In the genomic region with DNA sequence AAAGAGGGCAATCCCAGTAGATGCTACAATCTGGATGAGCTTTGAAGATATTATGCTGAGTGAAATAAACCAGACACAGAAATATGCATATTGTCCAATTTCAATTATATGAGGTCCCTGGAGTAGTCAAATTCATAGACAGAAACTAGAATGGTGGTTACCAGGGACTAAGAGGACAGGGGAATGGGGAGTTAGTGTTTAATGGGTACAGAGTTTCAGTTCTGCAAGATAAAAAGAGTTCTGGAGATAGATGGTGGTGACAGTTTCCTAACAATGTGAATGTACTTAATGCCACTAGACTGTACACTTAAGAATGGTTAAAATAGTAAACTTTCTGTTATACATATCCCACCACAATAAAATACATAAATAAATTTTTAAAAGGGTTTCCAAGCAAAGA, we compare ENCODE assay signal across 13 cellular contexts.
DNase-seq lines count a peak whose midpoint lies in the region; ATAC-seq and TF ChIP-seq lines count a peak whose summit lies in the region.
"Had no signal": no experiment of that assay in that cellular context is flagged by ENCODE, and none has a peak within 500 bp of the region (broad histone marks: within the 10 kb centered on the region; RNA-seq: fewer than 3 reads in every experiment).

No MANE protein-coding gene starts in this region.

- H3K9me3 Mint-ChIP-seq in CD4-positive, CD25-positive, alpha-beta regulatory T cell: no peaks in the 10 kb centered on the region
- H3K9me3 Mint-ChIP-seq in activated CD8-positive, alpha-beta memory T cell treated with anti-CD3 and anti-CD28 coated beads, Interleukin-2, amount 10 ng/mL, durations not matched to agents 7 days and 5 days (ENCODE audit: low read depth): no peaks in the 10 kb centered on the region
- H3K9me3 Mint-ChIP-seq in activated CD4-positive, alpha-beta memory T cell treated with anti-CD3 and anti-CD28 coated beads, Interleukin-2, amount 10 ng/mL, durations not matched to agents 7 days and 5 days: no peaks in the 10 kb centered on the region
- H3K9me3 Mint-ChIP-seq: GM23338 had no signal

- DNase-seq in CD4-positive, CD25-positive, alpha-beta regulatory T cell: no peak
- DNase-seq in esophagus squamous epithelium (lab: John Stamatoyannopoulos, UW) (no peak), thyroid gland (no peak), OCI-LY7 (ENCODE audit: low spot score) (no peak)
- DNase-seq in activated CD8-positive, alpha-beta memory T cell treated with anti-CD3 and anti-CD28 coated beads, Interleukin-2, amount 10 ng/mL, durations not matched to agents 7 days and 5 days: no peak
- DNase-seq in activated CD4-positive, alpha-beta memory T cell treated with anti-CD3 and anti-CD28 coated beads, Interleukin-2, amount 10 ng/mL, durations not matched to agents 7 days and 5 days: no peak
- DNase-seq: activated T-cell treated with anti-CD3 and anti-CD28 coated beads, Interleukin-2, amount 50 U/mL, for 48 hours; brain microvascular endothelial cell; mesendoderm had no signal

- TF ChIP-seq CTCF in esophagus squamous epithelium (IDR thresholded peaks at IDR 0.05) (no peak), thyroid gland (IDR thresholded peaks at IDR 0.05) (no peak), OCI-LY7 (conservative IDR thresholded peaks at IDR 0.05; ENCODE audit: low read length) (no peak)

- H3K9me2 ChIP-seq in OCI-LY7 (ENCODE audit: insufficient read depth, low read length): no peaks in the 10 kb centered on the region

- no peak overlapping the region for H3K4me2 ChIP-seq in OCI-LY7 (ENCODE audit: low read length)
- H3K4me2 ChIP-seq: GM23338 had no signal

- TF ChIP-seq POLR2A in esophagus squamous epithelium (IDR thresholded peaks at IDR 0.05) (no peak), thyroid gland (IDR thresholded peaks at IDR 0.05) (no peak)

- no peak overlapping the region for H3K4me3 ChIP-seq in CD4-positive, CD25-positive, alpha-beta regulatory T cell (ENCODE audit: low read depth, low read length)
- H3K4me3 ChIP-seq in esophagus squamous epithelium (no peak overlapping the region), thyroid gland (replicated peaks in 1 of 3) (no peak overlapping the region), OCI-LY7 (ENCODE audit: low read depth, low read length, poor library complexity, severe bottlenecking) (no peak overlapping the region)
- H3K4me3 ChIP-seq: GM23338 had no signal

- no peaks in the 10 kb centered on the region for H3K79me2 ChIP-seq in OCI-LY7 (ENCODE audit: insufficient read depth, low read depth, low read length)

- no peaks in the 10 kb centered on the region; the same call in 1 of the 2 replicates for H4K20me1 ChIP-seq in OCI-LY7 (ENCODE audit: insufficient read depth, low read length)

- peak overlapping the region in 2 of 3 donors; percentile 46 to 59 for H3K27ac Mint-ChIP-seq in CD4-positive, CD25-positive, alpha-beta regulatory T cell
- no peak overlapping the region for H3K27ac Mint-ChIP-seq in activated CD8-positive, alpha-beta memory T cell treated with anti-CD3 and anti-CD28 coated beads, Interleukin-2, amount 10 ng/mL, durations not matched to agents 7 days and 5 days
- no peak overlapping the region for H3K27ac Mint-ChIP-seq in activated CD4-positive, alpha-beta memory T cell treated with anti-CD3 and anti-CD28 coated beads, Interleukin-2, amount 10 ng/mL, durations not matched to agents 7 days and 5 days
- H3K27ac Mint-ChIP-seq: GM23338 had no signal

- POLR2A ChIA-PET in OCI-LY7 (lab: Charles Lee): no interaction called here
- POLR2A ChIA-PET in activated CD4-positive, alpha-beta memory T cell treated with anti-CD3 and anti-CD28 coated beads, Interleukin-2, amount 10 ng/mL, durations not matched to agents 7 days and 5 days (lab: Charles Lee): no interaction called here

- peaks cover 42% of the 10 kb centered on the region for H3K36me3 Mint-ChIP-seq in CD4-positive, CD25-positive, alpha-beta regulatory T cell
- H3K36me3 Mint-ChIP-seq in activated CD8-positive, alpha-beta memory T cell treated with anti-CD3 and anti-CD28 coated beads, Interleukin-2, amount 10 ng/mL, durations not matched to agents 7 days and 5 days: peaks cover 13% of the 10 kb centered on the region
- peaks cover 56% of the 10 kb centered on the region for H3K36me3 Mint-ChIP-seq in activated CD4-positive, alpha-beta memory T cell treated with anti-CD3 and anti-CD28 coated beads, Interleukin-2, amount 10 ng/mL, durations not matched to agents 7 days and 5 days (ENCODE audit: low read depth)

- no peaks in the 10 kb centered on the region for H3K27me3 ChIP-seq in CD4-positive, CD25-positive, alpha-beta regulatory T cell (ENCODE audit: control insufficient read depth, insufficient read depth, low read length)
- H3K27me3 ChIP-seq in esophagus squamous epithelium (no peaks in the 10 kb centered on the region), thyroid gland (no peaks in the 10 kb centered on the region)
- H3K27me3 ChIP-seq: brain microvascular endothelial cell had no signal

- H3K4me1 Mint-ChIP-seq in CD4-positive, CD25-positive, alpha-beta regulatory T cell: peaks cover 1 to 14% (median 4%) of the 10 kb centered on the region in 4 donors
- H3K4me1 Mint-ChIP-seq in activated CD8-positive, alpha-beta memory T cell treated with anti-CD3 and anti-CD28 coated beads, Interleukin-2, amount 10 ng/mL, durations not matched to agents 7 days and 5 days: no peaks in the 10 kb centered on the region
- H3K4me1 Mint-ChIP-seq in activated CD4-positive, alpha-beta memory T cell treated with anti-CD3 and anti-CD28 coated beads, Interleukin-2, amount 10 ng/mL, durations not matched to agents 7 days and 5 days: peaks cover 9% of the 10 kb centered on the region

- no TSS peak for BruUV-seq in OCI-LY7 (replicated peaks; lab: Mats Ljungman, UMichigan)

- no peaks in the 10 kb centered on the region for H3K27me3 Mint-ChIP-seq in CD4-positive, CD25-positive, alpha-beta regulatory T cell
- no peaks in the 10 kb centered on the region for H3K27me3 Mint-ChIP-seq in activated CD8-positive, alpha-beta memory T cell treated with anti-CD3 and anti-CD28 coated beads, Interleukin-2, amount 10 ng/mL, durations not matched to agents 7 days and 5 days
- H3K27me3 Mint-ChIP-seq in activated CD4-positive, alpha-beta memory T cell treated with anti-CD3 and anti-CD28 coated beads, Interleukin-2, amount 10 ng/mL, durations not matched to agents 7 days and 5 days: no peaks in the 10 kb centered on the region

- H3K4me3 Mint-ChIP-seq in CD4-positive, CD25-positive, alpha-beta regulatory T cell: no peak overlapping the region
- H3K4me3 Mint-ChIP-seq in activated CD8-positive, alpha-beta memory T cell treated with anti-CD3 and anti-CD28 coated beads, Interleukin-2, amount 10 ng/mL, durations not matched to agents 7 days and 5 days: no peak overlapping the region
- no peak overlapping the region for H3K4me3 Mint-ChIP-seq in activated CD4-positive, alpha-beta memory T cell treated with anti-CD3 and anti-CD28 coated beads, Interleukin-2, amount 10 ng/mL, durations not matched to agents 7 days and 5 days
- H3K4me3 Mint-ChIP-seq: GM23338 had no signal

- CTCF ChIA-PET in OCI-LY7 (lab: Charles Lee; ENCODE audit: unreplicated experiment): no interaction called here
- CTCF ChIA-PET in activated CD8-positive, alpha-beta memory T cell treated with anti-CD3 and anti-CD28 coated beads, Interleukin-2, amount 10 ng/mL, durations not matched to agents 7 days and 5 days (lab: Charles Lee): interaction anchor here (0.9 kb wide), 1 partner anchor 284 kb away, joined by 3 read pairs; no protein-coding TSS in a partner anchor
- CTCF ChIA-PET in activated CD4-positive, alpha-beta memory T cell treated with anti-CD3 and anti-CD28 coated beads, Interleukin-2, amount 10 ng/mL, durations not matched to agents 7 days and 5 days (lab: Charles Lee): interaction anchor here (1.5 kb wide), 1 partner anchor 11 kb away, joined by 3 read pairs; no protein-coding TSS in a partner anchor

- intact Hi-C loops in esophagus squamous epithelium (cut with DNase I) (no loop called here), thyroid gland (cut with DNase I) (no loop called here), OCI-LY7 (cut with micrococcal nuclease; ENCODE audit: unreplicated experiment) (no loop called here)

- ATAC-seq in CD4-positive, CD25-positive, alpha-beta regulatory T cell (ENCODE audit: low read depth in 2 of 2): no peak
- ATAC-seq in GM19395 (IDR thresholded peaks at IDR 0.05; ENCODE audit: unreplicated experiment) (peak; percentile 64), HG03103 (IDR thresholded peaks at IDR 0.05; ENCODE audit: low read depth, unreplicated experiment) (peak; percentile 41)
- ATAC-seq in activated CD8-positive, alpha-beta memory T cell treated with anti-CD3 and anti-CD28 coated beads, Interleukin-2, amount 10 ng/mL, durations not matched to agents 7 days and 5 days: no peak
- ATAC-seq: GM23338 had no signal

- no peaks in the 10 kb centered on the region for H3K9me3 ChIP-seq in CD4-positive, CD25-positive, alpha-beta regulatory T cell (ENCODE audit: control insufficient read depth in 2 of 2, low read length in 2 of 2)
- no peaks in the 10 kb centered on the region for H3K9me3 ChIP-seq in esophagus squamous epithelium
- no peaks in the 10 kb centered on the region for H3K9me3 ChIP-seq in thyroid gland
- no peaks in the 10 kb centered on the region for H3K9me3 ChIP-seq in OCI-LY7 (ENCODE audit: low read length)

- peaks cover 57% of the 10 kb centered on the region for H3K36me3 ChIP-seq in CD4-positive, CD25-positive, alpha-beta regulatory T cell (ENCODE audit: control insufficient read depth, insufficient read depth, low read length)
- H3K36me3 ChIP-seq in esophagus squamous epithelium (no peaks in the 10 kb centered on the region), thyroid gland (no peaks in the 10 kb centered on the region), OCI-LY7 (ENCODE audit: insufficient read depth, low read length) (peaks cover 98% of the 10 kb centered on the region)
- H3K36me3 ChIP-seq: brain microvascular endothelial cell had no signal

- H2AFZ ChIP-seq in OCI-LY7 (ENCODE audit: low read length): no peak overlapping the region
- H2AFZ ChIP-seq: GM23338 had no signal

- H3K4me1 ChIP-seq in CD4-positive, CD25-positive, alpha-beta regulatory T cell (ENCODE audit: control insufficient read depth, insufficient read depth, low read length, poor library complexity, severe bottlenecking): no peaks in the 10 kb centered on the region
- peaks cover 0 to 59% (median 19%) of the 10 kb centered on the region in 3 donors for H3K4me1 ChIP-seq in esophagus squamous epithelium
- H3K4me1 ChIP-seq in thyroid gland: peaks cover 28 to 37% of the 10 kb centered on the region in 2 donors
- H3K4me1 ChIP-seq in OCI-LY7 (ENCODE audit: insufficient read depth, low read length, poor library complexity, severe bottlenecking): no peaks in the 10 kb centered on the region

- H3K27ac ChIP-seq in CD4-positive, CD25-positive, alpha-beta regulatory T cell (ENCODE audit: insufficient read depth, low read length, poor library complexity, severe bottlenecking): no peak overlapping the region
- H3K27ac ChIP-seq in esophagus squamous epithelium (peak overlapping the region in 3 of 4 donors; percentile 58 to 72 (median 65)), thyroid gland (peak overlapping the region in 1 of 3 donors; percentile 37), OCI-LY7 (ENCODE audit: low read depth, low read length, poor library complexity, severe bottlenecking) (no peak overlapping the region)
- H3K27ac ChIP-seq: brain microvascular endothelial cell, HL-60 had no signal

Comparison
In these comparisons a context has a peak if more than half of its experiments do, and no peak if none do; other contexts are left out.
1. ATAC-seq: peak in GM19395 (single experiment) and HG03103 (single experiment); none in CD4-positive, CD25-positive, alpha-beta regulatory T cell (0 of 2) and activated CD8-positive, alpha-beta memory T cell treated with anti-CD3 and anti-CD28 coated beads, Interleukin-2, amount 10 ng/mL, durations not matched to agents 7 days and 5 days (single experiment).
2. H3K27ac ChIP-seq: peak in esophagus squamous epithelium (3 of 4); none in CD4-positive, CD25-positive, alpha-beta regulatory T cell (single experiment) and OCI-LY7 (single experiment).
3. H3K27ac Mint-ChIP-seq: peak in CD4-positive, CD25-positive, alpha-beta regulatory T cell (2 of 3); none in activated CD8-positive, alpha-beta memory T cell treated with anti-CD3 and anti-CD28 coated beads, Interleukin-2, amount 10 ng/mL, durations not matched to agents 7 days and 5 days (single experiment) and activated CD4-positive, alpha-beta memory T cell treated with anti-CD3 and anti-CD28 coated beads, Interleukin-2, amount 10 ng/mL, durations not matched to agents 7 days and 5 days (single experiment).